Comparison of ENCODE assay signal across 18 cellular contexts in the genomic region with DNA sequence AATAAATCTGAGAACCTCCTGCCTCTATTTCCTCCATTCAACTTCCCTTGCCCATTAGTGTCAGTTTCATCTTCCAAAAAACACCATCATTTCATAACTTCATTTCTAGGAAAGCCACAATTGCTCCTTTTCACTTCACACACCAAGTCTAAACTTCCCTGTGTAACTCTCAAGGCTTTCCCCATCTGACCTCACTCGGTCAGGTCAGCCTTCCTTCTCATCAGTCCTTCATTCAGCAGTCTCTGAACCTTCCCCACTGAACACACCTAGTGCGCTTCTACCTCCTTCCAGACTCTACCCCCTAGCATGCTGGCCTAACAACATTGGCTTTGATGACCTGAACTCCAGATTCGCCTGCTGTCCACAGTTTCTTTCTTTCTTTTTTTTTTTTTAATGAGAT. TPM values are rescaled to one million over a fixed set of nuclear protein-coding genes. Genes with fewer than 3 reads are reported as not detected.
DNase-seq lines count a peak whose midpoint lies in the region; ATAC-seq, FAIRE-seq and TF ChIP-seq lines count a peak whose summit lies in the region.
"Had no signal": no experiment of that assay in that cellular context is flagged by ENCODE, and none has a peak within 500 bp of the region (broad histone marks: within the 10 kb centered on the region; RNA-seq: fewer than 3 reads in every experiment).

No MANE protein-coding gene starts in this region.

- H3K27ac ChIP-seq in right lobe of liver (no peak overlapping the region), HepG2 (ENCODE audit: extremely low read length, insufficient read depth, low read length) (no peak overlapping the region)
- no peak overlapping the region for H3K27ac ChIP-seq in CD8-positive, alpha-beta T cell (ENCODE audit: low read depth, low read length)
- H3K27ac ChIP-seq: 22Rv1, A549, C4-2B had no signal

- H3K27ac Mint-ChIP-seq in WTC11 = peak overlapping the region; percentile 68
- no peak overlapping the region for H3K27ac Mint-ChIP-seq in CD8-positive, alpha-beta T cell
- H3K27ac Mint-ChIP-seq: CD4-positive, alpha-beta memory T cell had no signal

- H4K20me1 ChIP-seq in HepG2 (ENCODE audit: insufficient read depth, low read length) = no peaks in the 10 kb centered on the region

- TF ChIP-seq POLR2A in right lobe of liver (IDR thresholded peaks at IDR 0.05) (no peak), HepG2 (IDR thresholded peaks at IDR 0.05; ENCODE audit: insufficient read depth in 1 of 2, low read depth in 2 of 2, low read length in 2 of 2) (no peak)

- in situ Hi-C loops in HepG2 (cut with HindIII; ENCODE audit: extremely low pct_ligation_motif_present, low pct_unique_long_range_greater_than_20kb) = no loop called here

- H3K9ac ChIP-seq in HepG2 (ENCODE audit: insufficient read depth, low read depth, low read length) = no peak overlapping the region

- no TSS peak for BruUV-seq in HepG2 (replicated peaks; lab: Mats Ljungman, UMichigan)

- CTCF ChIA-PET in HepG2 (lab: Yijun Ruan, JAX; ENCODE audit: low intra/inter-chr PET ratio, low total read pairs) (no interaction called here), WTC11 (lab: Charles Lee) (interaction anchor here (1.7 kb wide), 1 partner anchor 17 kb away, joined by 5 read pairs; no protein-coding TSS in a partner anchor)
- CTCF ChIA-PET in CD8-positive, alpha-beta T cell (lab: Charles Lee) = no interaction called here

- DNase-seq in right lobe of liver (no peak), HepG2 (ENCODE audit: low spot score) (no peak), WTC11 (ENCODE audit: low spot score) (no peak), mesenteric fat pad (ENCODE audit: low spot score) (peak; percentile 35), NCI-H146 (lab: John Stamatoyannopoulos, UW) (no peak)
- no peak for DNase-seq in CD8-positive, alpha-beta T cell
- DNase-seq: AML-193; Calu3; CD4-positive, alpha-beta memory T cell; DMS79 treated with DMSO at 0.1 percent for 48 hours; GF-D8; HCEC 1CT had no signal

- no peaks in the 10 kb centered on the region for H3K79me2 ChIP-seq in HepG2 (ENCODE audit: insufficient read depth, low read length)

- intact Hi-C loops in right lobe of liver (cut with DNase I) (no loop called here), HepG2 (cut with micrococcal nuclease; ENCODE audit: unreplicated experiment) (no loop called here)
- intact Hi-C loops in CD8-positive, alpha-beta T cell (cut with DNase I, micrococcal nuclease) = no loop called here

- no peaks in the 10 kb centered on the region for H3K9me3 Mint-ChIP-seq in WTC11
- H3K9me3 Mint-ChIP-seq in CD8-positive, alpha-beta T cell = no peaks in the 10 kb centered on the region

- TF ChIP-seq CTCF in right lobe of liver (IDR thresholded peaks at IDR 0.05) (no peak), HepG2 (CRISPR knock-in tag; IDR thresholded peaks at IDR 0.05) (no peak), WTC11 (IDR thresholded peaks at IDR 0.05) (no peak)
- TF ChIP-seq CTCF in CD8-positive, alpha-beta T cell (IDR thresholded peaks at IDR 0.05) = no peak

- H2AFZ ChIP-seq in HepG2 (ENCODE audit: low read length) = no peak overlapping the region

- ATAC-seq in right lobe of liver (peak in 3 of 4 donors; percentile 9 to 60 (median 34)), HepG2 (no peak), WTC11 (no peak), HG03439 (IDR thresholded peaks at IDR 0.05; ENCODE audit: unreplicated experiment) (no peak), HG03432 (IDR thresholded peaks at IDR 0.05; ENCODE audit: unreplicated experiment) (no peak)
- ATAC-seq in CD8-positive, alpha-beta T cell = no peak
- ATAC-seq: A549 had no signal

- H3K9me3 ChIP-seq in right lobe of liver = no peaks in the 10 kb centered on the region
- H3K9me3 ChIP-seq in HepG2 (ENCODE audit: low read length) = peaks cover 8% of the 10 kb centered on the region; the same call in 1 of the 2 replicates
- H3K9me3 ChIP-seq in CD8-positive, alpha-beta T cell (ENCODE audit: low read length) = no peaks in the 10 kb centered on the region
- H3K9me3 ChIP-seq: A549 had no signal

- H3K36me3 Mint-ChIP-seq in WTC11 = no peaks in the 10 kb centered on the region
- no peaks in the 10 kb centered on the region for H3K36me3 Mint-ChIP-seq in CD8-positive, alpha-beta T cell
- H3K36me3 Mint-ChIP-seq: CD4-positive, alpha-beta memory T cell had no signal

- POLR2A ChIA-PET in HepG2 (lab: Yijun Ruan, JAX) = no interaction called here
- POLR2A ChIA-PET in WTC11 (lab: Charles Lee) = no interaction called here
- POLR2A ChIA-PET in CD8-positive, alpha-beta T cell (lab: Charles Lee) = no interaction called here

- H3K4me1 ChIP-seq in right lobe of liver (no peaks in the 10 kb centered on the region), HepG2 (ENCODE audit: insufficient read depth, low read length) (peaks cover 7% of the 10 kb centered on the region)
- H3K4me1 ChIP-seq in CD8-positive, alpha-beta T cell (ENCODE audit: insufficient read depth, low read length) = no peaks in the 10 kb centered on the region
- H3K4me1 ChIP-seq: A549 had no signal

- H3K4me3 ChIP-seq in right lobe of liver (no peak overlapping the region), HepG2 (replicated peaks in 1 of 3; ENCODE audit: insufficient read depth in 1 of 3, low read depth in 2 of 3, low read length in 3 of 3) (no peak overlapping the region)
- no peak overlapping the region for H3K4me3 ChIP-seq in CD8-positive, alpha-beta T cell (ENCODE audit: low read depth, low read length)
- H3K4me3 ChIP-seq: A549 had no signal

- 87% methylated on average over 3 of the region's 3 CpGs for WGBS in right lobe of liver (ENCODE audit: insufficient coverage, low coverage, low lambda C conversion rate, missing lambda C conversion rate)
- WGBS in HepG2 (ENCODE audit: low lambda C conversion rate) = 35% methylated on average over 3 of the region's 3 CpGs

- no peaks in the 10 kb centered on the region for H3K27me3 Mint-ChIP-seq in WTC11 (ENCODE audit: low read depth)
- H3K27me3 Mint-ChIP-seq in CD8-positive, alpha-beta T cell (ENCODE audit: low read depth) = peaks cover 18% of the 10 kb centered on the region

- H3K36me3 ChIP-seq in right lobe of liver = no peaks in the 10 kb centered on the region
- H3K36me3 ChIP-seq in HepG2 (replicated peaks in 1 of 2; ENCODE audit: control insufficient read depth in 1 of 2, insufficient read depth in 2 of 2, low read length in 2 of 2) = no peaks in the 10 kb centered on the region
- no peaks in the 10 kb centered on the region for H3K36me3 ChIP-seq in CD8-positive, alpha-beta T cell (ENCODE audit: insufficient read depth, low read length)

- TF ChIP-seq RAD21 in HepG2 (CRISPR knock-in tag; IDR thresholded peaks at IDR 0.05) = no peak

- TF ChIP-seq EP300 in HepG2 (IDR thresholded peaks at IDR 0.05; ENCODE audit: low read depth in 2 of 2, low read length in 2 of 2) (no peak), HepG2 (CRISPR knock-in tag; IDR thresholded peaks at IDR 0.05; ENCODE audit: borderline replicate concordance) (no peak)

- H3K4me3 Mint-ChIP-seq in WTC11 = no peak overlapping the region
- no peak overlapping the region for H3K4me3 Mint-ChIP-seq in CD8-positive, alpha-beta T cell
- H3K4me3 Mint-ChIP-seq: CD4-positive, alpha-beta memory T cell had no signal

- no peaks in the 10 kb centered on the region for H3K27me3 ChIP-seq in right lobe of liver
- H3K27me3 ChIP-seq in HepG2 (ENCODE audit: control insufficient read depth in 1 of 2, insufficient read depth in 2 of 2, low read length in 2 of 2) = peaks cover 0 to 30% of the 10 kb centered on the region in 2 experiments; a peak in 2 of 5 replicates
- H3K27me3 ChIP-seq in CD8-positive, alpha-beta T cell (ENCODE audit: insufficient read depth, low read length) = no peaks in the 10 kb centered on the region

- H3K4me2 ChIP-seq in HepG2 (ENCODE audit: low read depth, low read length) = no peak overlapping the region
- H3K4me2 ChIP-seq: A549 had no signal

- peaks cover 67% of the 10 kb centered on the region for H3K4me1 Mint-ChIP-seq in WTC11
- no peaks in the 10 kb centered on the region for H3K4me1 Mint-ChIP-seq in CD8-positive, alpha-beta T cell (ENCODE audit: low read depth)
- H3K4me1 Mint-ChIP-seq: CD4-positive, alpha-beta memory T cell had no signal

- no peak for FAIRE-seq in HepG2 (lab: Jason Lieb, UNC)
- FAIRE-seq: A549, GM19239 had no signal

TF ChIP-seq in WTC11, 78 proteins besides CTCF, POLR2A, EP300 and RAD21 (continues in another document):
- no peak for TF ChIP-seq OVOL2 (CRISPR knock-in tag; IDR thresholded peaks at IDR 0.05; ENCODE audit: borderline replicate concordance)

RNA-seq across cellular contexts. Expression of a gene that starts 35.8 kb away (rescaled TPM):
- total RNA-seq in right lobe of liver (1 to 10 TPM; 1.2 to 8.8 (median 3.7) TPM), HepG2 (2016; rRNA removed; fragmentation: Illumina TruSeq; extraction: Trizol) (0.04 and 0.08 TPM in 2 replicates), WTC11 (2021) (104 to 108 TPM (median 106 TPM) in 3 replicates), mesenteric fat pad (27.8 TPM)
- total RNA-seq in HepG2 (2016; cell fraction: cytosol; rRNA removed; fragmentation: Illumina TruSeq; extraction: Trizol; ENCODE audit: low read depth) = not detected in 2 replicates
- total RNA-seq in HepG2 (2016; cell fraction: insoluble cytoplasmic fraction; rRNA removed; fragmentation: Illumina TruSeq; extraction: Trizol) = 0.04 and 0.07 TPM in 2 replicates
- total RNA-seq in HepG2 (2016; cell fraction: membrane; rRNA removed; fragmentation: Illumina TruSeq; extraction: Trizol) = 0.06 and 0.07 TPM in 2 replicates
- total RNA-seq in HepG2 (2016; cell fraction: nucleus; rRNA removed; fragmentation: Illumina TruSeq; extraction: Trizol) = not detected in 2 replicates
- 0.15 and 0.24 TPM in 2 replicates for polyA plus RNA-seq in HepG2 (2011; rRNA removed)
- polyA plus RNA-seq in HepG2 (2011; cell fraction: cytosol; rRNA removed) = 0.09 and 0.12 TPM in 2 replicates
- polyA plus RNA-seq in HepG2 (2011; cell fraction: nucleus; rRNA removed) = 0.90 and 1.0 TPM in 2 replicates
- 2.6 and 2.7 TPM in 2 replicates for polyA plus RNA-seq in HepG2 (2012)
- polyA plus RNA-seq in HepG2 (2016; cell fraction: cytosol; fragmentation: Illumina TruSeq; extraction: Trizol; ENCODE audit: low read depth) = 0.12 and 0.14 TPM in 2 replicates
- polyA plus RNA-seq in HepG2 (2016; cell fraction: insoluble cytoplasmic fraction; fragmentation: Illumina TruSeq; extraction: Trizol; ENCODE audit: low read depth) = 0.46 and 0.48 TPM in 2 replicates
- 0.37 and 0.49 TPM in 2 replicates for polyA plus RNA-seq in HepG2 (2016; cell fraction: membrane; fragmentation: Illumina TruSeq; extraction: Trizol; ENCODE audit: low read depth)
- 0.55 and 0.99 TPM in 2 replicates for polyA plus RNA-seq in HepG2 (2016; cell fraction: nucleus; fragmentation: Illumina TruSeq; extraction: Trizol; ENCODE audit: insufficient read depth, low read depth)
- 0.05 and 0.28 TPM in 2 replicates for polyA minus RNA-seq in HepG2 (2011; rRNA and poly(A)+ RNA removed; ENCODE audit: low replicate concordance)
- not detected in 2 replicates for polyA minus RNA-seq in HepG2 (2011; cell fraction: cytosol; rRNA and poly(A)+ RNA removed)
- 0.13 and 0.25 TPM in 2 replicates for polyA minus RNA-seq in HepG2 (2011; cell fraction: nucleus; rRNA and poly(A)+ RNA removed)
- total RNA-seq in CD8-positive, alpha-beta T cell = not detected
- total RNA-seq: CD4-positive, alpha-beta memory T cell had no signal

Comparison
In these comparisons a context has a peak if more than half of its experiments do, and no peak if none do; other contexts are left out.
1. ATAC-seq: peak in right lobe of liver (3 of 4); none in HepG2 (single experiment), WTC11 (single experiment), CD8-positive, alpha-beta T cell (single experiment), HG03439 (single experiment) and HG03432 (single experiment).